Comparison of ENCODE assay signal across 24 cellular contexts in genomic region chr10:72658696-72659400, GRCh38.
"Had no signal": no experiment of that assay in that cellular context is flagged by ENCODE, and none has a peak within 500 bp of the region (broad histone marks: within the 10 kb centered on the region; RNA-seq: fewer than 3 reads in every experiment).

No MANE protein-coding gene starts in this region.

- FAIRE-seq: endometrium, frontal cortex, islet of Langerhans, pancreas had no signal

- DNase-seq: effector memory CD4-positive, alpha-beta T cell; heart right ventricle; hypothalamus; mammary epithelial cell; nucleus accumbens; pancreas; retina; spleen; stimulated activated CD4-positive, alpha-beta T cell treated with anti-CD3 and anti-CD28 coated beads, Interleukin-15, amount 100 ng/mL, for 24 hours; stimulated activated CD4-positive, alpha-beta T cell treated with anti-CD3 and anti-CD28 coated beads, Interleukin-1b, Interleukin-23, amount 100 ng/mL, for 48 hours; stimulated activated CD4-positive, alpha-beta T cell treated with anti-CD3 and anti-CD28 coated beads, Interleukin-4, amount 100 ng/mL, for 24 hours; stimulated activated naive CD8-positive, alpha-beta T cell treated with anti-CD3 and anti-CD28 coated beads, Interleukin-15, amount 100 ng/mL, for 72 hours; trophoblast cell had no signal

- H3K4me1 Mint-ChIP-seq: stimulated activated memory B cell treated with anti-CD40 and anti-IgM and Interleukin-4, amounts not matched to agents 10 μg/mL and 1 μg/mL and 100 μg/mL, for 72 hours; stimulated activated naive CD8-positive, alpha-beta T cell treated with anti-CD3 and anti-CD28 coated beads, Interleukin-15, amount 100 ng/mL, for 72 hours had no signal

- H3K27ac Mint-ChIP-seq: natural killer cell treated with Interleukin-12 subunit alpha and Interleukin-12 subunit beta and Interleukin-15 and Interleukin-18, amount 100 ng/mL, for 72 hours; neural progenitor cell; stimulated activated memory B cell treated with anti-CD40 and anti-IgM and Interleukin-4, amounts not matched to agents 10 μg/mL and 1 μg/mL and 100 μg/mL, for 72 hours; stimulated activated naive CD8-positive, alpha-beta T cell treated with anti-CD3 and anti-CD28 coated beads, Interleukin-15, amount 100 ng/mL, for 72 hours had no signal

- ATAC-seq: esophagus mucosa; heart right ventricle; left lobe of liver; natural killer cell treated with Interleukin-12 subunit alpha and Interleukin-12 subunit beta and Interleukin-15 and Interleukin-18, amount 100 ng/mL, for 72 hours; pancreas; sciatic nerve; stimulated activated memory B cell treated with anti-CD40 and anti-IgM and Interleukin-4, amounts not matched to agents 10 μg/mL and 1 μg/mL and 100 μg/mL, for 72 hours; stimulated activated naive CD8-positive, alpha-beta T cell treated with anti-CD3 and anti-CD28 coated beads, Interleukin-15, amount 100 ng/mL, for 72 hours had no signal

- H3K9me3 ChIP-seq: heart right ventricle, pancreas, prostate gland, spleen, thoracic aorta had no signal

- H3K27me3 Mint-ChIP-seq: stimulated activated memory B cell treated with anti-CD40 and anti-IgM and Interleukin-4, amounts not matched to agents 10 μg/mL and 1 μg/mL and 100 μg/mL, for 72 hours; stimulated activated naive CD8-positive, alpha-beta T cell treated with anti-CD3 and anti-CD28 coated beads, Interleukin-15, amount 100 ng/mL, for 72 hours had no signal

- H3K27ac ChIP-seq: heart right ventricle, neural progenitor cell, pancreas, prostate gland, spleen, thoracic aorta had no signal

- H3K36me3 ChIP-seq: heart right ventricle, neural progenitor cell, pancreas, prostate gland, spleen, thoracic aorta had no signal

- H3K4me3 Mint-ChIP-seq: natural killer cell treated with Interleukin-12 subunit alpha and Interleukin-12 subunit beta and Interleukin-15 and Interleukin-18, amount 100 ng/mL, for 72 hours; neural progenitor cell; stimulated activated memory B cell treated with anti-CD40 and anti-IgM and Interleukin-4, amounts not matched to agents 10 μg/mL and 1 μg/mL and 100 μg/mL, for 72 hours; stimulated activated naive CD8-positive, alpha-beta T cell treated with anti-CD3 and anti-CD28 coated beads, Interleukin-15, amount 100 ng/mL, for 72 hours had no signal

- H3K4me2 ChIP-seq: neural progenitor cell had no signal

- H3K9me3 Mint-ChIP-seq: natural killer cell treated with Interleukin-12 subunit alpha and Interleukin-12 subunit beta and Interleukin-15 and Interleukin-18, amount 100 ng/mL, for 72 hours; neural progenitor cell; stimulated activated memory B cell treated with anti-CD40 and anti-IgM and Interleukin-4, amounts not matched to agents 10 μg/mL and 1 μg/mL and 100 μg/mL, for 72 hours; stimulated activated naive CD8-positive, alpha-beta T cell treated with anti-CD3 and anti-CD28 coated beads, Interleukin-15, amount 100 ng/mL, for 72 hours had no signal

- H3K36me3 Mint-ChIP-seq: natural killer cell treated with Interleukin-12 subunit alpha and Interleukin-12 subunit beta and Interleukin-15 and Interleukin-18, amount 100 ng/mL, for 72 hours; neural progenitor cell; stimulated activated memory B cell treated with anti-CD40 and anti-IgM and Interleukin-4, amounts not matched to agents 10 μg/mL and 1 μg/mL and 100 μg/mL, for 72 hours had no signal

- H3K27me3 ChIP-seq: heart right ventricle, neural progenitor cell, pancreas, spleen had no signal

- H3K4me3 ChIP-seq: heart right ventricle, neural progenitor cell, pancreas, prostate gland, spleen, thoracic aorta had no signal

- H2AFZ ChIP-seq: neural progenitor cell had no signal

- H3K9ac ChIP-seq: neural progenitor cell had no signal

- H3K4me1 ChIP-seq: heart right ventricle, neural progenitor cell, pancreas, prostate gland, spleen had no signal
